In the genomic region with DNA sequence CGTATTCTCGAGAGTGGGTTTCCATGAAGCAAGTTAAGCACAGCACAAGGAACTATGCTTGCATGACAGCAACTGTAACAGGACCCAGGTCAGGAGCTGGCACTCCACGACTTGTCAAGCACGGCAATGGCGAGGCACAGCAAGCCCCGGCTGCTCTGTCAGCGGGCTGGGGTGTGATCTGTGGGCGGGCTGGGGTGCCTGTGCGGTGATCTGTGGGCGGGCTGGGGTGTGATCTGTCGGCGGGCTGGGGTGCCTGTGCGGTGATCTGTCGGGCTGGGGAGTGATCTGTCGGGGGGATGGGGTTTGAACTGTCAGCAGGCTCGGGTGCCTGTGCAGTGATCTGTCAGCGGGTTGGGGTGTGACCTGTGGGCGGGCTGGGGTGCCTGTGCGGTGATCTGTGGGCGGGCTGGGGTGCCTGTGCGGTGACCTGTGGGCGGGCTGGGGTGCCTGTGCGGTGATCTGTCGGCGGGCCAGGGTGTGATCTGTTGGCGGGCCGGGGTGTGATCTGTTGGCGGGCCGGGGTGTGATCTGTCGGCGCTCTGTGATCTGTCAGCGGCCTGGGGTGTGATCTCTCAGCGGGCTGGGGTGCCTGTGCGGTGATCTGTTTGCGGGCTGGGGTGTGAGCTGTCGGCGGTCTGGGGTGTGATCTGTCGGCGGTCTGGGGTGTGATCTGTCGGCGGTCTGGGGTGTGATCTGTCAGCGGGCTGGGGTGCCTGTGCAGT, we compare ENCODE assay signal across 25 cellular contexts.
A peak's percentile ranks its signal among the peaks of the same experiment; 100 is the strongest.
DNase-seq lines count a peak whose midpoint lies in the region; ATAC-seq and TF ChIP-seq lines count a peak whose summit lies in the region.
"Had no signal": no experiment of that assay in that cellular context is flagged by ENCODE, and none has a peak within 500 bp of the region (broad histone marks: within the 10 kb centered on the region; RNA-seq: fewer than 3 reads in every experiment).

No MANE protein-coding gene starts in this region.

- H3K27ac ChIP-seq in BLaER1 (no peak overlapping the region), hepatocyte (peak overlapping the region; percentile 35), parathyroid adenoma (no peak overlapping the region)
- H3K27ac ChIP-seq: breast epithelium, coronary artery, upper lobe of left lung had no signal

- DNase-seq in central memory CD8-positive, alpha-beta T cell (ENCODE audit: low spot score in 2 of 2) = no peak
- DNase-seq in hepatocyte (ENCODE audit: low spot score) = no peak
- no peak for DNase-seq in endothelial cell (ENCODE audit: low spot score)
- DNase-seq in globus pallidus (ENCODE audit: low spot score) = no peak
- DNase-seq in OCI-M1 (lab: John Stamatoyannopoulos, UW) = no peak
- no peak for DNase-seq in left lobe of liver (ENCODE audit: low spot score)
- DNase-seq: activated CD4-positive, alpha-beta T cell treated with anti-CD3 and anti-CD28 coated beads, Interleukin-2, amount 10 ng/mL, durations not matched to agents 7 days and 5 days; activated naive CD4-positive, alpha-beta T cell treated with Interleukin-2 at 50 U/mL for 16 hours; activated T-cell treated with anti-CD3 and anti-CD28 coated beads, Interleukin-2, amount 50 U/mL, for 48 hours; C1 segment of cervical spinal cord; Caco-2; endodermal cell; Kasumi-1; kidney glomerular epithelial cell; natural killer cell; NCI-H187; NCI-H345; NCI-H82; T-helper 9 cell had no signal

- H3K4me2 ChIP-seq in BLaER1 = peak overlapping the region; percentile 86
- H3K4me2 ChIP-seq in hepatocyte = no peak overlapping the region
- no peak overlapping the region for H3K4me2 ChIP-seq in parathyroid adenoma (ENCODE audit: low read length)

- no peak overlapping the region for H3K4me3 Mint-ChIP-seq in central memory CD8-positive, alpha-beta T cell
- no peak overlapping the region for H3K4me3 Mint-ChIP-seq in endothelial cell (ENCODE audit: unreplicated experiment)
- H3K4me3 Mint-ChIP-seq: activated CD4-positive, alpha-beta T cell treated with anti-CD3 and anti-CD28 coated beads, Interleukin-2, amount 10 ng/mL, durations not matched to agents 7 days and 5 days; endodermal cell; natural killer cell had no signal

- H4K20me1 ChIP-seq in BLaER1 = no peaks in the 10 kb centered on the region
- no peaks in the 10 kb centered on the region for H4K20me1 ChIP-seq in hepatocyte (ENCODE audit: insufficient read depth, poor library complexity, severe bottlenecking)

- no peaks in the 10 kb centered on the region; the same call in 1 of the 2 replicates for H3K27me3 ChIP-seq in BLaER1
- H3K27me3 ChIP-seq in hepatocyte = no peaks in the 10 kb centered on the region
- H3K27me3 ChIP-seq in parathyroid adenoma (ENCODE audit: control insufficient read depth, insufficient read depth, low read length) = no peaks in the 10 kb centered on the region
- H3K27me3 ChIP-seq: breast epithelium, upper lobe of left lung had no signal

- TF ChIP-seq CTCF in hepatocyte (IDR thresholded peaks at IDR 0.05; ENCODE audit: poor library complexity) (no peak), parathyroid adenoma (IDR thresholded peaks at IDR 0.05) (no peak), endothelial cell (IDR thresholded peaks at IDR 0.05; ENCODE audit: unreplicated experiment) (no peak)

- H3K36me3 ChIP-seq in BLaER1 (peaks cover 16% of the 10 kb centered on the region), hepatocyte (replicated peaks; ENCODE audit: insufficient read depth, low read depth) (no peaks in the 10 kb centered on the region), parathyroid adenoma (ENCODE audit: control insufficient read depth, insufficient read depth, low read length) (no peaks in the 10 kb centered on the region)
- H3K36me3 ChIP-seq: breast epithelium had no signal

- 89% methylated on average over 14 of the region's 42 CpGs for WGBS in hepatocyte (ENCODE audit: low lambda C conversion rate, missing lambda C conversion rate)

- H3K9me3 Mint-ChIP-seq in central memory CD8-positive, alpha-beta T cell = no peaks in the 10 kb centered on the region
- H3K9me3 Mint-ChIP-seq in endothelial cell (ENCODE audit: unreplicated experiment) = no peaks in the 10 kb centered on the region
- H3K9me3 Mint-ChIP-seq: activated CD4-positive, alpha-beta T cell treated with anti-CD3 and anti-CD28 coated beads, Interleukin-2, amount 10 ng/mL, durations not matched to agents 7 days and 5 days; natural killer cell had no signal

- H3K4me3 ChIP-seq in BLaER1 (no peak overlapping the region), hepatocyte (no peak overlapping the region), parathyroid adenoma (ENCODE audit: low read depth, low read length) (no peak overlapping the region)
- H3K4me3 ChIP-seq: breast epithelium, coronary artery, upper lobe of left lung had no signal

- peaks cover 46% of the 10 kb centered on the region for H3K4me1 ChIP-seq in BLaER1
- H3K4me1 ChIP-seq in hepatocyte (ENCODE audit: insufficient read depth) = peaks cover 6% of the 10 kb centered on the region
- no peaks in the 10 kb centered on the region for H3K4me1 ChIP-seq in parathyroid adenoma
- H3K4me1 ChIP-seq: breast epithelium, upper lobe of left lung had no signal

- H3K9ac ChIP-seq in BLaER1 = no peak overlapping the region
- H3K9ac ChIP-seq in parathyroid adenoma = no peak overlapping the region

- no peaks in the 10 kb centered on the region for H3K9me2 ChIP-seq in hepatocyte (replicated peaks; ENCODE audit: insufficient read depth)

- no peak for ATAC-seq in central memory CD8-positive, alpha-beta T cell (replicated peaks; ENCODE audit: extremely low read depth, poor library complexity, severe bottlenecking)
- ATAC-seq in left lobe of liver = no peak
- ATAC-seq: HCT116, natural killer cell had no signal

- H3K27me3 Mint-ChIP-seq in central memory CD8-positive, alpha-beta T cell = peaks cover 22% of the 10 kb centered on the region
- peaks cover 11% of the 10 kb centered on the region for H3K27me3 Mint-ChIP-seq in endothelial cell (ENCODE audit: unreplicated experiment)
- H3K27me3 Mint-ChIP-seq: activated CD4-positive, alpha-beta T cell treated with anti-CD3 and anti-CD28 coated beads, Interleukin-2, amount 10 ng/mL, durations not matched to agents 7 days and 5 days had no signal

- peak overlapping the region; percentile 80 for H3K27ac Mint-ChIP-seq in central memory CD8-positive, alpha-beta T cell (ENCODE audit: low read depth)
- no peak overlapping the region for H3K27ac Mint-ChIP-seq in endothelial cell (ENCODE audit: unreplicated experiment)
- H3K27ac Mint-ChIP-seq: activated CD4-positive, alpha-beta T cell treated with anti-CD3 and anti-CD28 coated beads, Interleukin-2, amount 10 ng/mL, durations not matched to agents 7 days and 5 days; endodermal cell had no signal

- peaks cover 5% of the 10 kb centered on the region for H3K4me1 Mint-ChIP-seq in central memory CD8-positive, alpha-beta T cell
- H3K4me1 Mint-ChIP-seq in endothelial cell (ENCODE audit: unreplicated experiment) = peaks cover 5% of the 10 kb centered on the region
- H3K4me1 Mint-ChIP-seq: activated CD4-positive, alpha-beta T cell treated with anti-CD3 and anti-CD28 coated beads, Interleukin-2, amount 10 ng/mL, durations not matched to agents 7 days and 5 days had no signal

- H3K36me3 Mint-ChIP-seq in central memory CD8-positive, alpha-beta T cell (ENCODE audit: insufficient read depth) = peaks cover 8% of the 10 kb centered on the region
- H3K36me3 Mint-ChIP-seq in endothelial cell (ENCODE audit: low read depth, unreplicated experiment) = peaks cover 25% of the 10 kb centered on the region
- H3K36me3 Mint-ChIP-seq: natural killer cell had no signal

- peaks cover 8% of the 10 kb centered on the region; the same call in 1 of the 2 replicates for H3K9me3 ChIP-seq in BLaER1
- H3K9me3 ChIP-seq in hepatocyte (ENCODE audit: low read depth) = no peaks in the 10 kb centered on the region
- no peaks in the 10 kb centered on the region for H3K9me3 ChIP-seq in parathyroid adenoma (ENCODE audit: control insufficient read depth, low read length)
- H3K9me3 ChIP-seq: breast epithelium, Caco-2, upper lobe of left lung had no signal

- H3K79me2 ChIP-seq in hepatocyte (no peaks in the 10 kb centered on the region), parathyroid adenoma (no peaks in the 10 kb centered on the region)

- H2AFZ ChIP-seq in hepatocyte (no peak overlapping the region), parathyroid adenoma (peak overlapping the region; percentile 29)
